30 cellular contexts compared by ENCODE assay signal in the genomic region with DNA sequence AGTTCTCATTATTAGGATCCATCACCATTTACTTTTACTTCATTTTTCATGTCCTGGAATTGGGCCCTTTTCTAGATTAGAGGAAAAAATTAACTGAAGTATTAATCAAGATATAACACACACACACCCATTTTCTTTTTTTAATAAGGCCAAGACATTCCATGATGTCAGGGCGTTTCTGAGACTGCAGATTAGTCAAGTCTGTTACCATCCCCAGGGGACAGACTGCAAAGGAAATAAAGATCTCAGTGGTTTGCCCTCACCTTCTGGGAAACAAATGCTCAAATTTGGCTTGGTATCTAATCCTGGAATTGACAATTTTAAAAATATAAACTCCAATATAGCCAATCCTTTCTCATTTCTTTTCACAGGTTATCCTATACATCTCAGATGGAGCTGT.
"Had no signal": no experiment of that assay in that cellular context is flagged by ENCODE, and none has a peak within 500 bp of the region (broad histone marks: within the 10 kb centered on the region; RNA-seq: fewer than 3 reads in every experiment).

No MANE protein-coding gene starts in this region.

- ATAC-seq: activated CD4-positive, CD25-positive, alpha-beta regulatory T cell treated with anti-CD3 and anti-CD28 coated beads, Interleukin-2, amount 50 U/mL, for 24 hours; body of pancreas; left lobe of liver; lower lobe of right lung; natural killer cell; right cardiac atrium; stimulated activated naive CD8-positive, alpha-beta T cell treated with anti-CD3 and anti-CD28 coated beads, Interleukin-15, Interleukin-2, amounts not matched to agents 100 U/mL and 50 U/mL, for 24 hours had no signal

- H3K9me3 ChIP-seq: adrenal gland, body of pancreas, colonic mucosa, lower lobe of right lung, spleen, thoracic aorta, uterus had no signal

- H3K27ac ChIP-seq: adrenal gland, body of pancreas, colonic mucosa, dorsolateral prefrontal cortex, lower lobe of right lung, neural progenitor cell, spleen, thoracic aorta, uterus, VCaP had no signal

- H3K9ac ChIP-seq: neural progenitor cell had no signal

- DNase-seq: activated CD4-positive, alpha-beta T cell treated with anti-CD3 and anti-CD28 coated beads for 48 hours; activated CD4-positive, alpha-beta T cell treated with anti-CD3 and anti-CD28 coated beads, Interleukin-2, amount 50 U/mL, for 48 hours; activated CD8-positive, alpha-beta memory T cell treated with anti-CD3 and anti-CD28 coated beads, Interleukin-2, amount 50 U/mL, for 4 hours; activated effector memory CD4-positive, alpha-beta T cell treated with anti-CD3 and anti-CD28 coated beads, Interleukin-2, amount 50 U/mL, for 16 hours; activated naive CD4-positive, alpha-beta T cell treated with anti-CD3 and anti-CD28 coated beads for 36 hours; activated naive CD8-positive, alpha-beta T cell treated with anti-CD3 and anti-CD28 coated beads for 36 hours; activated T-cell treated with anti-CD3 and anti-CD28 coated beads, Interleukin-2, amount 50 U/mL, for 1 hour; adrenal gland; aorta; body of pancreas; colonic mucosa; dorsolateral prefrontal cortex; effector memory CD4-positive, alpha-beta T cell; foreskin fibroblast; head of caudate nucleus; hypothalamus; immature natural killer cell; lower lobe of right lung; mesendoderm; natural killer cell; occipital lobe; right cardiac atrium; spleen; stimulated activated naive CD8-positive, alpha-beta T cell treated with anti-CD3 and anti-CD28 coated beads, Interleukin-15, Interleukin-2, amounts not matched to agents 100 U/mL and 50 U/mL, for 24 hours; uterus had no signal

- H3K36me3 ChIP-seq: adrenal gland, colonic mucosa, lower lobe of right lung, neural progenitor cell, spleen, thoracic aorta, uterus had no signal

- H3K27me3 ChIP-seq: adrenal gland, body of pancreas, colonic mucosa, dorsolateral prefrontal cortex, neural progenitor cell, spleen, uterus had no signal

- H3K4me1 ChIP-seq: adrenal gland, body of pancreas, colonic mucosa, lower lobe of right lung, neural progenitor cell, uterus had no signal

- H3K4me3 ChIP-seq: adrenal gland, body of pancreas, colonic mucosa, dorsolateral prefrontal cortex, lower lobe of right lung, neural progenitor cell, spleen, thoracic aorta, uterus had no signal

- H2AFZ ChIP-seq: neural progenitor cell had no signal

- H3K4me2 ChIP-seq: neural progenitor cell had no signal
